10 cellular contexts compared by ENCODE assay signal in the genomic region with DNA sequence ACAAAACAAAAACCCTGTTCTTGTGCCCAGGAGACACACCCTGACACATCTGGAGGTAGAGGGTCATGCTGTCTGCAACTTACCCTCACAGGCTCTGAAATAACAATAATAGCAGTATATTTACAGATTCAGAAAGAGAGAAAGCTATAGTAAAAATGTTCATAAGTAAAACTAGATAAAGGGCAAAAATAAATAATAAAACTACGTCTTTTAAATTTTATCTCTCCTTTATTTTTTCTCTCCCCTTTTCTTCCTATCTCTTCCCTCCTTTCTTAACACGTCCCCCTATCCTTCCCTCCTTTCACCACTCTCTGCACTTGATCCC. TPM values are rescaled to one million over a fixed set of nuclear protein-coding genes. Genes with fewer than 3 reads are reported as not detected.
A peak's percentile ranks its signal among the peaks of the same experiment; 100 is the strongest.
DNase-seq lines count a peak whose midpoint lies in the region; ATAC-seq, FAIRE-seq and TF ChIP-seq lines count a peak whose summit lies in the region.
"Not testable (repeated sequence)": the region's sequence is repeated elsewhere in the genome, so short reads cannot be mapped to it uniquely, and the experiment has no call there.
"Had no signal": no experiment of that assay in that cellular context is flagged by ENCODE, and none has a peak within 500 bp of the region (broad histone marks: within the 10 kb centered on the region; RNA-seq: fewer than 3 reads in every experiment).

No MANE protein-coding gene starts in this region.

- H3K27me3 ChIP-seq in SJSA1 (replicated peaks); astrocyte (ENCODE audit: insufficient read depth, low read length); upper lobe of left lung: not testable (repeated sequence)

- H3K27me3 Mint-ChIP-seq in astrocyte (ENCODE audit: low read depth, unreplicated experiment), result peaks cover 14% of the 10 kb centered on the region
- not testable (repeated sequence) for H3K27me3 Mint-ChIP-seq in natural killer cell (ENCODE audit: low read depth in 2 of 2)

- H3K36me3 ChIP-seq in SJSA1; astrocyte (ENCODE audit: insufficient read depth, low read length); upper lobe of left lung: not testable (repeated sequence)

- not testable (repeated sequence) for H4K20me1 ChIP-seq in astrocyte (ENCODE audit: insufficient read depth, low read length)

- H3K9me3 Mint-ChIP-seq in astrocyte (ENCODE audit: unreplicated experiment); natural killer cell: not testable (repeated sequence)

- H3K79me2 ChIP-seq in astrocyte (ENCODE audit: insufficient read depth, low read length), result not testable (repeated sequence)

- H3K27ac ChIP-seq in SJSA1; astrocyte (ENCODE audit: low read depth, low read length): not testable (repeated sequence)
- peak overlapping the region in 2 of 4 donors; percentile 79 to 94 for H3K27ac ChIP-seq in upper lobe of left lung

- H3K4me3 Mint-ChIP-seq in astrocyte (ENCODE audit: unreplicated experiment) (peak overlapping the region; percentile 87), natural killer cell (peak overlapping the region; percentile 96)

- not testable (repeated sequence) for TF ChIP-seq CTCF in GM12875 (IDR thresholded peaks at IDR 0.05; ENCODE audit: borderline replicate concordance, insufficient read depth, low read depth, low read length); astrocyte (IDR thresholded peaks at IDR 0.05; ENCODE audit: insufficient read depth, low read depth, low read length); fibroblast of pulmonary artery (IDR thresholded peaks at IDR 0.05; ENCODE audit: low read length, missing control alignments); natural killer cell (IDR thresholded peaks at IDR 0.05); upper lobe of left lung (IDR thresholded peaks at IDR 0.05)

- H2AFZ ChIP-seq in astrocyte (ENCODE audit: low read depth, low read length), result peak overlapping the region; percentile 90

- TF ChIP-seq EP300 in upper lobe of left lung (IDR thresholded peaks at IDR 0.05), result not testable (repeated sequence)

- WGBS in upper lobe of left lung, 2 donors, result 0 to 1% methylated on average over 2 of the region's 2 CpGs

- not testable (repeated sequence) for H3K36me3 Mint-ChIP-seq in astrocyte (ENCODE audit: low read depth, unreplicated experiment); natural killer cell

- H3K4me1 Mint-ChIP-seq in astrocyte (ENCODE audit: low read depth, unreplicated experiment) (peaks cover 10% of the 10 kb centered on the region), natural killer cell (peaks cover 45 to 56% of the 10 kb centered on the region in 2 donors)

- peak overlapping the region; percentile 95 for H3K4me2 ChIP-seq in astrocyte (ENCODE audit: low read length)

- not testable (repeated sequence) for DNase-seq in SJSA1 (ENCODE audit: low read depth in 1 of 2, low spot score in 2 of 2); astrocyte (ENCODE audit: low read depth); fibroblast of pulmonary artery (ENCODE audit: low read depth); natural killer cell; upper lobe of left lung

- H3K27ac Mint-ChIP-seq in astrocyte (ENCODE audit: unreplicated experiment), result not testable (repeated sequence)
- H3K27ac Mint-ChIP-seq in natural killer cell, result peak overlapping the region; percentile 80 to 89

- H3K4me3 ChIP-seq in GM12875 (ENCODE audit: low read depth, low read length), result peak overlapping the region; percentile 63
- peak overlapping the region; percentile 54 for H3K4me3 ChIP-seq in SJSA1
- peak overlapping the region; percentile 75 for H3K4me3 ChIP-seq in astrocyte (ENCODE audit: insufficient read depth, low read depth, low read length)
- H3K4me3 ChIP-seq in fibroblast of pulmonary artery (replicated peaks; ENCODE audit: low read depth, low read length), result peak overlapping the region; percentile 71
- peak overlapping the region in 3 of 4 donors; percentile 53 to 71 (median 63) for H3K4me3 ChIP-seq in upper lobe of left lung

- H3K9me3 ChIP-seq in SJSA1 (replicated peaks); astrocyte (ENCODE audit: insufficient read depth, low read depth, low read length); upper lobe of left lung: not testable (repeated sequence)

- TF ChIP-seq POLR2A in upper lobe of left lung (IDR thresholded peaks at IDR 0.05), result not testable (repeated sequence)

- H3K9ac ChIP-seq in astrocyte (ENCODE audit: low read length), result peak overlapping the region; percentile 82

- intact Hi-C loops in natural killer cell (cut with micrococcal nuclease), result loop anchor here (2.0 to 5.0 kb wide), 3 partner anchors 47 to 91 kb away; partner anchors contain the start of genes LTB and MICA

- H3K4me1 ChIP-seq in SJSA1 (replicated peaks), result peaks cover 24% of the 10 kb centered on the region
- not testable (repeated sequence) for H3K4me1 ChIP-seq in astrocyte (ENCODE audit: insufficient read depth, low read length)
- peaks cover 13 to 30% (median 18%) of the 10 kb centered on the region in 4 donors for H3K4me1 ChIP-seq in upper lobe of left lung

- not testable (repeated sequence) for FAIRE-seq in astrocyte (lab: Jason Lieb, UNC)

- ATAC-seq in natural killer cell; upper lobe of left lung (ENCODE audit: low FRiP score in 2 of 2): not testable (repeated sequence)

RNA-seq across cellular contexts. Expression of gene MICB, which starts 4.4 kb away (rescaled TPM):
- total RNA-seq in SJSA1 (2014; rRNA removed; shearing (Covaris generic)), result 32.7 and 60.0 TPM in 2 replicates
- total RNA-seq in astrocyte (4.1 and 5.8 TPM in 2 replicates), natural killer cell (10 to 100 TPM; 33.5 to 39.0 (median 37.6) TPM), upper lobe of left lung (10 to 100 TPM in 4 of 6 donors, 1 to 10 TPM in 2; 4.9 to 14.4 (median 11.3) TPM)

RNA-seq across cellular contexts. Expression of gene MCCD1, which starts 35.2 kb away (rescaled TPM):
- total RNA-seq in SJSA1 (2014; rRNA removed; shearing (Covaris generic)), result not detected in 2 replicates
- total RNA-seq in astrocyte (not detected in 2 replicates), natural killer cell (not detected), upper lobe of left lung (not detected)
- total RNA-seq: activated naive CD4-positive, alpha-beta T cell treated with anti-CD3 and anti-CD28 coated beads, Interleukin-2, amount 50 U/mL, for 72 hours; esophagus mucosa; left ventricle myocardium superior; sigmoid colon had no signal

RNA-seq across cellular contexts. Expression of gene DDX39B, which starts 48.3 kb away (rescaled TPM):
- total RNA-seq in SJSA1 (2014; rRNA removed; shearing (Covaris generic)), result 399 and 467 TPM in 2 replicates
- total RNA-seq in astrocyte (284 and 294 TPM in 2 replicates), natural killer cell (100 to 1,000 TPM; 506 to 571 (median 534) TPM), upper lobe of left lung (100 to 1,000 TPM; 201 to 541 (median 270) TPM)

RNA-seq across cellular contexts. Expression of gene ATP6V1G2, which starts 52.9 kb away (rescaled TPM):
- 0.13 TPM in 1 of 2 replicates, not detected in the other for total RNA-seq in SJSA1 (2014; rRNA removed; shearing (Covaris generic))
- total RNA-seq in astrocyte, result 2.6 and 3.4 TPM in 2 replicates
- 1 to 10 TPM; 1.0 to 2.5 (median 2.1) TPM for total RNA-seq in natural killer cell
- total RNA-seq in upper lobe of left lung, result 1 to 10 TPM in 4 of 6 donors, under 1 TPM in 2; 0.55 to 2.0 (median 1.1) TPM
- total RNA-seq: esophagus mucosa had no signal

RNA-seq across cellular contexts. Expression of gene NFKBIL1, which starts 53.9 kb away (rescaled TPM):
- 21.0 and 22.3 TPM in 2 replicates for total RNA-seq in SJSA1 (2014; rRNA removed; shearing (Covaris generic))
- total RNA-seq in astrocyte (18.8 and 20.4 TPM in 2 replicates), natural killer cell (10 to 100 TPM in 2 of 3 donors, 1 to 10 TPM in 1; 8.1 to 10.9 (median 10.7) TPM), upper lobe of left lung (10 to 100 TPM; 18.2 to 45.1 (median 23.8) TPM)
